ENCODE assay signal across 18 cellular contexts in the genomic region with DNA sequence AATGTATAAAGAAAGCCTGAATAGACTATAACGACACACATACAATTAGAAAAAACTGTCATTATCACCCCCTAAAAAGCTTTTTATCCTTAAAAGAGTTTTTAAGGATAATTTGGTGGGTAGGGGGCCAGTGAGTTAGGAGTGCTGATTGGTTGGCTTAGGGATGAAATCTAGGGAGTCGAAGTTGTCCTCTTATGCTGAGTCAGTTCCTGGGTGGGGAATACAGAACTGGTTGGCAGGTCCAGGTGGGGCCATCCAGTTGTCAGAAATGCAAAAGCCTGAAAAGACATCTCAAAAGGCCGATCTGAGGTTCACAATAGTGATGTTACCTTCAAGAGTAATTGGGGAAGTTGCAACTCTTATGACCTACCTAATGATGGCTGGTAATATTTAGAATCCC.
"Had no signal": no experiment of that assay in that cellular context is flagged by ENCODE, and none has a peak within 500 bp of the region (broad histone marks: within the 10 kb centered on the region; RNA-seq: fewer than 3 reads in every experiment).

No MANE protein-coding gene starts in this region.

- H3K27me3 Mint-ChIP-seq: activated CD4-positive, alpha-beta memory T cell treated with anti-CD3 and anti-CD28 coated beads for 36 hours; activated naive CD4-positive, alpha-beta T cell treated with anti-CD3 and anti-CD28 coated beads, Interleukin-2, amount 10 ng/mL, durations not matched to agents 7 days and 5 days; memory B cell had no signal

- H3K4me3 ChIP-seq: mucosa of descending colon, thyroid gland had no signal

- DNase-seq: activated CD4-positive, alpha-beta memory T cell treated with anti-CD3 and anti-CD28 coated beads for 36 hours; activated CD4-positive, alpha-beta T cell treated with anti-CD3 and anti-CD28 coated beads for 48 hours; activated effector memory CD4-positive, alpha-beta T cell treated with anti-CD3 and anti-CD28 coated beads, Interleukin-2, amount 50 U/mL, for 16 hours; activated naive CD4-positive, alpha-beta T cell treated with anti-CD3 and anti-CD28 coated beads, Interleukin-2, amount 10 ng/mL, durations not matched to agents 7 days and 5 days; activated T-cell treated with anti-CD3 and anti-CD28 coated beads, Interleukin-2, amount 50 U/mL, for 48 hours; amygdala; dermis blood vessel endothelial cell; effector CD8-positive, alpha-beta T cell; left colon; mucosa of descending colon; retina; stimulated activated CD4-positive, alpha-beta T cell treated with anti-CD3 and anti-CD28 coated beads, Interleukin-2, amount 100 ng/mL, for 48 hours; stimulated activated CD8-positive, alpha-beta memory T cell treated with anti-CD3 and anti-CD28 coated beads, Interleukin-4, amount 100 ng/mL, for 48 hours; stimulated activated naive CD4-positive, alpha-beta T cell treated with Interleukin-2 at 50 U/mL for 16 hours; thyroid gland had no signal

- H3K4me3 Mint-ChIP-seq: activated CD4-positive, alpha-beta memory T cell treated with anti-CD3 and anti-CD28 coated beads for 36 hours; activated naive CD4-positive, alpha-beta T cell treated with anti-CD3 and anti-CD28 coated beads, Interleukin-2, amount 10 ng/mL, durations not matched to agents 7 days and 5 days; memory B cell; neural crest cell had no signal

- H3K27ac Mint-ChIP-seq: activated CD4-positive, alpha-beta memory T cell treated with anti-CD3 and anti-CD28 coated beads for 36 hours; activated naive CD4-positive, alpha-beta T cell treated with anti-CD3 and anti-CD28 coated beads, Interleukin-2, amount 10 ng/mL, durations not matched to agents 7 days and 5 days; memory B cell had no signal

- H3K36me3 ChIP-seq: thyroid gland had no signal

- H3K27me3 ChIP-seq: thyroid gland had no signal

- H3K27ac ChIP-seq: thyroid gland had no signal

- H3K9me3 ChIP-seq: mucosa of descending colon, thyroid gland had no signal

- ATAC-seq: esophagus mucosa, left colon, mucosa of descending colon had no signal

- H3K9me3 Mint-ChIP-seq: activated CD4-positive, alpha-beta memory T cell treated with anti-CD3 and anti-CD28 coated beads for 36 hours; activated naive CD4-positive, alpha-beta T cell treated with anti-CD3 and anti-CD28 coated beads, Interleukin-2, amount 10 ng/mL, durations not matched to agents 7 days and 5 days; memory B cell had no signal
